In genomic region chr5:102755691-102756371, GRCh38 we compare ENCODE assay signal across 8 cellular contexts. TPM values are rescaled to one million over a fixed set of nuclear protein-coding genes. Genes with fewer than 3 reads are reported as not detected.
A peak's percentile ranks its signal among the peaks of the same experiment; 100 is the strongest.
DNase-seq lines count a peak whose midpoint lies in the region; ATAC-seq and TF ChIP-seq lines count a peak whose summit lies in the region.

No MANE protein-coding gene starts in this region.

- H3K4me3 Mint-ChIP-seq in glutamatergic neuron (ENCODE audit: unreplicated experiment), result peak overlapping the region; percentile 97

- H3K36me3 ChIP-seq in DOHH2 (ENCODE audit: control insufficient read depth, low read length) (no peaks in the 10 kb centered on the region), parathyroid adenoma (ENCODE audit: control insufficient read depth, insufficient read depth, low read length) (no peaks in the 10 kb centered on the region), upper lobe of left lung (no peaks in the 10 kb centered on the region)

- 0 out of 2 replicates have a peak, but pooled peaks cover 3% of the 10 kb centered on the region for H3K79me2 ChIP-seq in DOHH2 (ENCODE audit: control insufficient read depth, low read length)
- H3K79me2 ChIP-seq in parathyroid adenoma, result peaks cover 7% of the 10 kb centered on the region

- H2AFZ ChIP-seq in parathyroid adenoma, result peak overlapping the region; percentile 78

- H3K4me1 ChIP-seq in DOHH2 (ENCODE audit: control insufficient read depth, low read length), result peaks cover 18% of the 10 kb centered on the region
- peaks cover 17% of the 10 kb centered on the region for H3K4me1 ChIP-seq in parathyroid adenoma
- peaks cover 23 to 28% (median 24%) of the 10 kb centered on the region in 4 donors for H3K4me1 ChIP-seq in upper lobe of left lung

- H3K4me1 Mint-ChIP-seq in glutamatergic neuron (ENCODE audit: low read depth, unreplicated experiment), result peaks cover 8% of the 10 kb centered on the region

- no peak overlapping the region for H3K27ac ChIP-seq in DOHH2 (ENCODE audit: low read depth, low read length)
- peak overlapping the region; percentile 46 for H3K27ac ChIP-seq in parathyroid adenoma
- peak overlapping the region; percentile 83 to 88 (median 86) for H3K27ac ChIP-seq in upper lobe of left lung

- peak overlapping the region; percentile 79 for H3K4me3 ChIP-seq in DOHH2 (ENCODE audit: low read length)
- H3K4me3 ChIP-seq in parathyroid adenoma (ENCODE audit: low read depth, low read length), result peak overlapping the region; percentile 87
- peak overlapping the region; percentile 72 to 91 (median 84) for H3K4me3 ChIP-seq in upper lobe of left lung

- TF ChIP-seq RAD21 in Ishikawa (IDR thresholded peaks at IDR 0.05; ENCODE audit: low read depth), result no peak

- H3K4me2 ChIP-seq in DOHH2 (ENCODE audit: low read length), result peak overlapping the region; percentile 92
- H3K4me2 ChIP-seq in parathyroid adenoma (ENCODE audit: low read length), result peak overlapping the region; percentile 83

- H3K27me3 ChIP-seq in DOHH2 (ENCODE audit: control insufficient read depth, low read length) (peaks cover 15% of the 10 kb centered on the region), parathyroid adenoma (ENCODE audit: control insufficient read depth, insufficient read depth, low read length) (no peaks in the 10 kb centered on the region), upper lobe of left lung (no peaks in the 10 kb centered on the region)

- peaks cover 8% of the 10 kb centered on the region for H3K36me3 Mint-ChIP-seq in glutamatergic neuron (ENCODE audit: unreplicated experiment)

- peak overlapping the region; percentile 60 for H3K27ac Mint-ChIP-seq in glutamatergic neuron (ENCODE audit: unreplicated experiment)

- H3K27me3 Mint-ChIP-seq in glutamatergic neuron (ENCODE audit: unreplicated experiment), result peaks cover 16% of the 10 kb centered on the region

- DNase-seq in SHP77 treated with DMSO at 0.1 percent for 48 hours (lab: John Stamatoyannopoulos, UW) (peak; percentile 67), glutamatergic neuron (peak; percentile 55), upper lobe of left lung (peak; percentile 17 to 85)
- DNase-seq in activated gamma-delta T cell treated with anti-CD3 and anti-CD28 coated beads, Interleukin-2, amount 50 U/mL, for 16 hours (ENCODE audit: low read depth), result peak; percentile 42

- no peak for TF ChIP-seq CTCF in DOHH2 (IDR thresholded peaks at IDR 0.05; ENCODE audit: low read depth, low read length, poor library complexity, severe bottlenecking)
- no peak for TF ChIP-seq CTCF in glutamatergic neuron (IDR thresholded peaks at IDR 0.05; ENCODE audit: partially characterized antibody, unreplicated experiment)
- peak; percentile 7 for TF ChIP-seq CTCF in parathyroid adenoma (IDR thresholded peaks at IDR 0.05)
- peak in 2 of 6 experiments; percentile 28 to 39 for TF ChIP-seq CTCF in upper lobe of left lung (IDR thresholded peaks at IDR 0.05)

- TF ChIP-seq EP300 in Ishikawa (IDR thresholded peaks at IDR 0.05; ENCODE audit: borderline replicate concordance) (no peak), upper lobe of left lung (IDR thresholded peaks at IDR 0.05) (no peak)

- H3K9me3 ChIP-seq in DOHH2 (ENCODE audit: control insufficient read depth, insufficient read depth, low read length), result no peaks in the 10 kb centered on the region
- no peaks in the 10 kb centered on the region for H3K9me3 ChIP-seq in parathyroid adenoma (ENCODE audit: control insufficient read depth, low read length)
- no peaks in the 10 kb centered on the region for H3K9me3 ChIP-seq in upper lobe of left lung

- H3K9ac ChIP-seq in parathyroid adenoma, result peak overlapping the region; percentile 4

- TF ChIP-seq POLR2A in upper lobe of left lung (IDR thresholded peaks at IDR 0.05), result peak in 3 of 4 donors; percentile 52 to 68 (median 53)

- 0 to 1% methylated on average over 22 to 29 of the region's 29 CpGs for WGBS in upper lobe of left lung, 2 donors

- H3F3A ChIP-seq in DOHH2 (ENCODE audit: control insufficient read depth, insufficient read depth), result no peaks in the 10 kb centered on the region

- no peaks in the 10 kb centered on the region for H4K20me1 ChIP-seq in DOHH2 (ENCODE audit: control insufficient read depth, insufficient read depth, low read depth, low read length)

- H3K9me2 ChIP-seq in DOHH2 (replicated peaks; ENCODE audit: control insufficient read depth, low read length), result no peaks in the 10 kb centered on the region

- ATAC-seq in GM21717 (IDR thresholded peaks at IDR 0.05; ENCODE audit: unreplicated experiment) (peak; percentile 76), upper lobe of left lung (ENCODE audit: low FRiP score in 2 of 2) (peak; percentile 85 to 89)

- peaks cover 11% of the 10 kb centered on the region for H3K9me3 Mint-ChIP-seq in glutamatergic neuron (ENCODE audit: unreplicated experiment)

TF ChIP-seq in Ishikawa, 13 proteins besides CTCF, POLR2A, EP300 and RAD21:
- TF ChIP-seq NFIC (IDR thresholded peaks at IDR 0.05) (no peak), TEAD4 (IDR thresholded peaks at IDR 0.05) (peak; percentile 46; the same call in 1 of the 2 replicates), MAX (IDR thresholded peaks at IDR 0.05) (peak; percentile 15; the same call in 1 of the 2 replicates)

RNA-seq across cellular contexts. Expression of gene PAM, which starts 0.7 kb away (rescaled TPM):
- total RNA-seq in glutamatergic neuron (ENCODE audit: unreplicated experiment), result 192 TPM
- 100 to 1,000 TPM in 5 of 6 donors, 10 to 100 TPM in 1; 91.1 to 428 (median 212) TPM for total RNA-seq in upper lobe of left lung
